18 cellular contexts compared by ENCODE assay signal in the genomic region with DNA sequence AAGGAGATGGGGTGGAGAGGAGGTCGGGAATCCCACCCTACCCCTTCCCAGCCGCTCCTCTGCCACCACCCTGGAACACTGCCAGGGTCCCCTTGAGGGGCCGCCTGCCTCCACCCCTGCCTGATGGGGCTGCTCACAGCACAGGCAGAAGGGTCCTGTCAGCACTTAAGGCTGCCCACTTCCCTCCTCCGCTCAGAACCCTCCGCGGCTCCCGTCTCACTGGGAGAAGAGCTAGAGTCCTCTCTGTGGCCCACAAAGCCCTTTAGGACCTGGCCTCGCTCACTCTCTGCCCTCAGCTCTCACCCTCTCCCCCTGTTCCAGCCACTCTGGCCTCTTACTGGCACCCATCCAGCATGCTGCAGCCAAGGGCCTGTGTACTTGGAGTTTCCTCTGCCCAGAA. TPM values are rescaled to one million over a fixed set of nuclear protein-coding genes. Genes with fewer than 3 reads are reported as not detected.
A peak's percentile ranks its signal among the peaks of the same experiment; 100 is the strongest.
DNase-seq lines count a peak whose midpoint lies in the region; ATAC-seq and TF ChIP-seq lines count a peak whose summit lies in the region.
"Had no signal": no experiment of that assay in that cellular context is flagged by ENCODE, and none has a peak within 500 bp of the region (broad histone marks: within the 10 kb centered on the region; RNA-seq: fewer than 3 reads in every experiment).

No MANE protein-coding gene starts in this region.

- peaks cover 12% of the 10 kb centered on the region for H4K20me1 ChIP-seq in neural progenitor cell (ENCODE audit: low read depth)

- H3K36me3 ChIP-seq in A673 (ENCODE audit: insufficient read depth, low read length, poor library complexity, severe bottlenecking) (peaks cover 36% of the 10 kb centered on the region), BE2C (peaks cover 33% of the 10 kb centered on the region), neural progenitor cell (no peaks in the 10 kb centered on the region)

- no peak for DNase-seq in A673 (ENCODE audit: low spot score)
- DNase-seq in BE2C, result peak; percentile 11
- no peak for DNase-seq in central memory CD8-positive, alpha-beta T cell (ENCODE audit: low spot score in 2 of 2)
- no peak for DNase-seq in neural progenitor cell (ENCODE audit: low spot score)
- DNase-seq in RPMI8226, result no peak
- DNase-seq: DMS 273 treated with DMSO at 0.1 percent for 48 hours, NCI-H1417, NCI-H1930, NCI-H2171, NCI-H446 treated with DMSO at 0.1 percent for 48 hours, NCI-H748 treated with DMSO at 0.1 percent for 48 hours, Right ventricle myocardium superior had no signal

- H3K9ac ChIP-seq in neural progenitor cell, result no peak overlapping the region
- H3K9ac ChIP-seq: BLaER1 had no signal

- H3K27ac Mint-ChIP-seq in central memory CD8-positive, alpha-beta T cell (ENCODE audit: low read depth), result peak overlapping the region; percentile 29
- H3K27ac Mint-ChIP-seq in neural progenitor cell, result no peak overlapping the region

- no peak overlapping the region for H2AFZ ChIP-seq in neural progenitor cell (replicated peaks)
- H2AFZ ChIP-seq: PC-9 had no signal

- no peaks in the 10 kb centered on the region for H3K27me3 Mint-ChIP-seq in central memory CD8-positive, alpha-beta T cell
- H3K27me3 Mint-ChIP-seq in neural progenitor cell (ENCODE audit: insufficient read depth, low read depth), result peaks cover 19% of the 10 kb centered on the region

- peaks cover 68% of the 10 kb centered on the region for H3K4me1 Mint-ChIP-seq in central memory CD8-positive, alpha-beta T cell
- H3K4me1 Mint-ChIP-seq in neural progenitor cell, result peaks cover 22% of the 10 kb centered on the region

- H3K4me2 ChIP-seq in neural progenitor cell, result no peak overlapping the region
- H3K4me2 ChIP-seq: BLaER1, PC-9 had no signal

- peaks cover 2% of the 10 kb centered on the region for H3K4me1 ChIP-seq in A673 (ENCODE audit: insufficient read depth, low read length, poor library complexity, severe bottlenecking)
- H3K4me1 ChIP-seq in BE2C, result no peaks in the 10 kb centered on the region
- no peaks in the 10 kb centered on the region for H3K4me1 ChIP-seq in neural progenitor cell

- H3K27me3 ChIP-seq in A673 (replicated peaks; ENCODE audit: insufficient read depth, low read depth, low read length, poor library complexity) (no peaks in the 10 kb centered on the region), BE2C (no peaks in the 10 kb centered on the region), neural progenitor cell (no peaks in the 10 kb centered on the region)
- H3K27me3 ChIP-seq: BLaER1 had no signal

- no TSS peak for BruUV-seq in A673 (replicated peaks; lab: Mats Ljungman, UMichigan)

- H3K27ac ChIP-seq in A673 (ENCODE audit: low read depth, low read length, poor library complexity, severe bottlenecking) (peak overlapping the region; percentile 37), neural progenitor cell (no peak overlapping the region)
- H3K27ac ChIP-seq: BLaER1, PC-9 had no signal

- H3K79me2 ChIP-seq in neural progenitor cell (ENCODE audit: low read depth), result peaks cover 13% of the 10 kb centered on the region

- POLR2A ChIA-PET in A673 (lab: Charles Lee; ENCODE audit: low non-redundant PET), result no interaction called here

- ATAC-seq in central memory CD8-positive, alpha-beta T cell (replicated peaks; ENCODE audit: extremely low read depth, poor library complexity, severe bottlenecking), result no peak
- no peak for ATAC-seq in HG03159 (IDR thresholded peaks at IDR 0.05; ENCODE audit: unreplicated experiment)
- ATAC-seq in GM19023 (IDR thresholded peaks at IDR 0.05; ENCODE audit: unreplicated experiment), result no peak

- H3K4me3 ChIP-seq in A673 (ENCODE audit: low read depth, low read length, poor library complexity, severe bottlenecking) (no peak overlapping the region), BE2C (ENCODE audit: low read depth, low read length) (no peak overlapping the region), neural progenitor cell (no peak overlapping the region)
- H3K4me3 ChIP-seq: BLaER1, PC-9 had no signal

- no peaks in the 10 kb centered on the region for H3K9me3 Mint-ChIP-seq in central memory CD8-positive, alpha-beta T cell
- H3K9me3 Mint-ChIP-seq in neural progenitor cell, result no peaks in the 10 kb centered on the region
- H3K9me3 Mint-ChIP-seq: IgD-negative memory B cell had no signal

- H3K4me3 Mint-ChIP-seq in central memory CD8-positive, alpha-beta T cell, result no peak overlapping the region
- peak overlapping the region; percentile 54 for H3K4me3 Mint-ChIP-seq in neural progenitor cell

- TF ChIP-seq CTCF in A673 (conservative IDR thresholded peaks at IDR 0.05; ENCODE audit: low read depth, low read length) (no peak), BE2C (IDR thresholded peaks at IDR 0.05; ENCODE audit: low read depth, low read length) (no peak), neural progenitor cell (IDR thresholded peaks at IDR 0.05) (no peak)

- H3F3A ChIP-seq in neural progenitor cell (ENCODE audit: low read depth), result peaks cover 22% of the 10 kb centered on the region

- CTCF ChIA-PET in A673 (lab: Charles Lee), result no interaction called here

- H3K9me3 ChIP-seq in A673 (ENCODE audit: low read depth, low read length, poor library complexity, severe bottlenecking), result no peaks in the 10 kb centered on the region
- H3K9me3 ChIP-seq in BE2C, result no peaks in the 10 kb centered on the region
- H3K9me3 ChIP-seq in neural progenitor cell (ENCODE audit: low read depth), result no peaks in the 10 kb centered on the region
- H3K9me3 ChIP-seq: BLaER1 had no signal

- intact Hi-C loops in A673 (cut with micrococcal nuclease; ENCODE audit: unreplicated experiment), result no loop called here

- H3K36me3 Mint-ChIP-seq in central memory CD8-positive, alpha-beta T cell (ENCODE audit: insufficient read depth), result peaks cover 61% of the 10 kb centered on the region
- peaks cover 23% of the 10 kb centered on the region for H3K36me3 Mint-ChIP-seq in neural progenitor cell

RNA-seq across cellular contexts. Expression of gene POLD1, which starts 3.4 kb away (rescaled TPM):
- total RNA-seq in A673 (2021) (143 and 155 TPM in 2 replicates), neural progenitor cell (ENCODE audit: low replicate concordance) (36.7 and 123 TPM in 2 replicates)
- 20.8 TPM for polyA plus RNA-seq in BE2C (2012; ENCODE audit: insufficient read depth, insufficient read length, low read depth)

RNA-seq across cellular contexts. Expression of gene NR1H2, which starts 4.5 kb away (rescaled TPM):
- total RNA-seq in A673 (2021) (42.7 and 45.0 TPM in 2 replicates), neural progenitor cell (ENCODE audit: low replicate concordance) (25.4 and 47.2 TPM in 2 replicates)
- 65.7 TPM for polyA plus RNA-seq in BE2C (2012; ENCODE audit: insufficient read depth, insufficient read length, low read depth)

RNA-seq across cellular contexts. Expression of gene NAPSA, which starts 15.3 kb away (rescaled TPM):
- total RNA-seq in A673 (2021) (0.47 and 0.63 TPM in 2 replicates), neural progenitor cell (ENCODE audit: low replicate concordance) (0.11 and 2.3 TPM in 2 replicates)
- polyA plus RNA-seq in BE2C (2012; ENCODE audit: insufficient read depth, insufficient read length, low read depth), result 1.6 TPM

RNA-seq across cellular contexts. Expression of gene SPIB, which starts 38.0 kb away (rescaled TPM):
- total RNA-seq in A673 (2021) (0.20 and 0.75 TPM in 2 replicates), neural progenitor cell (ENCODE audit: low replicate concordance) (0.31 TPM in 1 of 2 replicates, not detected in the other)
- polyA plus RNA-seq in BE2C (2012; ENCODE audit: insufficient read depth, insufficient read length, low read depth), result not detected
- total RNA-seq: HT-29, PC-9, Right ventricle myocardium superior had no signal

RNA-seq across cellular contexts. Expression of gene KCNC3, which starts 51.6 kb away (rescaled TPM):
- 6.4 and 6.7 TPM in 2 replicates for total RNA-seq in A673 (2021)
- polyA plus RNA-seq in BE2C (2012; ENCODE audit: insufficient read depth, insufficient read length, low read depth), result 7.4 TPM
- total RNA-seq in neural progenitor cell (ENCODE audit: low replicate concordance), result 0.41 and 1.2 TPM in 2 replicates
- polyA plus RNA-seq: IgD-negative memory B cell had no signal
